Comparison of ENCODE assay signal across 31 cellular contexts in the genomic region with DNA sequence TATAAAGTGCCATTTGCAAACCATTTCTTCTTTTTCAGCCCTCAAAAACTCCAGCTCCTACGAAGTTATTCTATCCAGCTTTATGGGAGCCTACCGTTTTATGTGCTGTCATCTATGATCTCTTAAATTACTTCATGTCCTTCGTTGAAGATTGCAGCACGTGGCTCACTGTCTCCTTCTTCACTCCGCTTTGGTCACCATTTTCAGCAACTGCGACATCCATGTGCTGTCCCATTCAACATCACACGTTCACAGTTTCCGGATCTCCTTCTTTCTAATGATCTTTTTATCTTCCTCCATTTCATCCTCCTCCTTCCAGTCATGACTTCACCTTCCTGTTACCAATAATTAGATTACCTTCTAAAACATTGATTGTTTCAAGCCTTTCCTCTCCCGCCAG.
"Had no signal": no experiment of that assay in that cellular context is flagged by ENCODE, and none has a peak within 500 bp of the region (broad histone marks: within the 10 kb centered on the region; RNA-seq: fewer than 3 reads in every experiment).

No MANE protein-coding gene starts in this region.

- H3K27ac ChIP-seq: body of pancreas, esophagus muscularis mucosa, foreskin keratinocyte, gastrocnemius medialis, heart left ventricle, VCaP had no signal

- ATAC-seq: activated CD8-positive, alpha-beta T cell treated with anti-CD3 and anti-CD28 coated beads for 36 hours; activated T-cell treated with anti-CD3 and anti-CD28 coated beads, Interleukin-2, amount 50 U/mL, for 4 hours; activated T-helper 17 cell treated with anti-CD3 and anti-CD28 coated beads, Interleukin-2, amount 50 U/mL, for 72 hours; body of pancreas; effector memory CD8-positive, alpha-beta T cell; foreskin keratinocyte; gastrocnemius medialis; heart left ventricle; WTC11 had no signal

- H3K27me3 ChIP-seq: body of pancreas, esophagus muscularis mucosa, foreskin keratinocyte, gastrocnemius medialis, heart left ventricle had no signal

- DNase-seq: activated CD4-positive, alpha-beta T cell treated with anti-CD3 and anti-CD28 coated beads for 1 hour; activated CD4-positive, alpha-beta T cell treated with anti-CD3 and anti-CD28 coated beads for 48 hours; activated CD4-positive, alpha-beta T cell treated with anti-CD3 and anti-CD28 coated beads, Interleukin-2, amount 50 U/mL, for 1 hour; activated CD4-positive, alpha-beta T cell treated with anti-CD3 and anti-CD28 coated beads, Interleukin-2, amount 50 U/mL, for 48 hours; activated CD8-positive, alpha-beta memory T cell treated with anti-CD3 and anti-CD28 coated beads for 24 hours; activated CD8-positive, alpha-beta T cell treated with anti-CD3 and anti-CD28 coated beads for 36 hours; activated effector memory CD4-positive, alpha-beta T cell treated with Interleukin-2 at 50 U/mL for 16 hours; activated gamma-delta T cell treated with Interleukin-2 at 50 U/mL for 16 hours; activated naive CD4-positive, alpha-beta T cell treated with anti-CD3 and anti-CD28 coated beads, Interleukin-2, amount 50 U/mL, for 16 hours; activated naive CD4-positive, alpha-beta T cell treated with Interleukin-2 at 50 U/mL for 16 hours; activated T-cell treated with anti-CD3 and anti-CD28 coated beads, Interleukin-2, amount 50 U/mL, for 4 hours; amniotic stem cell; anterior cingulate cortex; body of pancreas; caudate nucleus; cortex of kidney; dermis blood vessel endothelial cell; effector CD4-positive, alpha-beta T cell; effector memory CD8-positive, alpha-beta T cell; erythroblast; foreskin keratinocyte; gastrocnemius medialis; glutamatergic neuron; heart left ventricle; T-helper 2 cell had no signal

- H3K27ac Mint-ChIP-seq: activated CD8-positive, alpha-beta T cell treated with anti-CD3 and anti-CD28 coated beads for 36 hours; activated naive CD8-positive, alpha-beta T cell; activated T-helper 17 cell treated with anti-CD3 and anti-CD28 coated beads, Interleukin-2, amount 50 U/mL, for 72 hours; effector memory CD8-positive, alpha-beta T cell; WTC11 had no signal

- H3K4me1 Mint-ChIP-seq: activated T-helper 17 cell treated with anti-CD3 and anti-CD28 coated beads, Interleukin-2, amount 50 U/mL, for 72 hours; WTC11 had no signal

- H3K9me3 ChIP-seq: body of pancreas, esophagus muscularis mucosa, gastrocnemius medialis, heart left ventricle had no signal

- FAIRE-seq: TTC549 had no signal

- H3K27me3 Mint-ChIP-seq: effector memory CD8-positive, alpha-beta T cell had no signal

- H3K9me3 Mint-ChIP-seq: activated CD8-positive, alpha-beta T cell treated with anti-CD3 and anti-CD28 coated beads for 36 hours; activated T-cell treated with anti-CD3 and anti-CD28 coated beads, Interleukin-2, amount 50 U/mL, for 4 hours; activated T-helper 17 cell treated with anti-CD3 and anti-CD28 coated beads, Interleukin-2, amount 50 U/mL, for 72 hours; effector memory CD8-positive, alpha-beta T cell had no signal

- H3K4me3 Mint-ChIP-seq: activated CD8-positive, alpha-beta T cell treated with anti-CD3 and anti-CD28 coated beads for 36 hours; activated naive CD8-positive, alpha-beta T cell; activated T-cell treated with anti-CD3 and anti-CD28 coated beads, Interleukin-2, amount 50 U/mL, for 4 hours; activated T-helper 17 cell treated with anti-CD3 and anti-CD28 coated beads, Interleukin-2, amount 50 U/mL, for 72 hours; effector memory CD8-positive, alpha-beta T cell; WTC11 had no signal

- H3K4me1 ChIP-seq: body of pancreas, esophagus muscularis mucosa, foreskin keratinocyte, gastrocnemius medialis, heart left ventricle had no signal

- H3K36me3 Mint-ChIP-seq: activated naive CD8-positive, alpha-beta T cell; WTC11 had no signal

- H3K36me3 ChIP-seq: esophagus muscularis mucosa, gastrocnemius medialis, heart left ventricle had no signal

- H3K4me3 ChIP-seq: body of pancreas, esophagus muscularis mucosa, gastrocnemius medialis, heart left ventricle had no signal
